ENCODE assay signal across 8 cellular contexts in genomic region chr22:19959043-19959586, GRCh38. TPM values are rescaled to one million over a fixed set of nuclear protein-coding genes. Genes with fewer than 3 reads are reported as not detected.
DNase-seq lines count a peak whose midpoint lies in the region; ATAC-seq and TF ChIP-seq lines count a peak whose summit lies in the region.

No MANE protein-coding gene starts in this region.

- POLR2A ChIA-PET in GM10248 (lab: Yijun Ruan, JAX): no interaction called here

- peak overlapping the region; percentile 31 for H3K27ac ChIP-seq in lower lobe of right lung

- ATAC-seq in lower lobe of right lung: peak; percentile 62 to 66

- H3K4me3 ChIP-seq in epithelial cell of esophagus (ENCODE audit: low read length) (peak overlapping the region; percentile 40), lower lobe of right lung (peak overlapping the region; percentile 38)

- intact Hi-C loops in lower lobe of right lung (cut with DNase I): no loop called here

- CTCF ChIA-PET in GM10248 (lab: Yijun Ruan, JAX): interaction anchor here (1.0 to 1.2 kb wide), 2 partner anchors 11 kb away, joined by 3 to 4 read pairs; no protein-coding TSS in a partner anchor

- DNase-seq in NCI-H82 (lab: John Stamatoyannopoulos, UW) (peak; percentile 74), NCI-H82 treated with DMSO at 0.1 percent for 48 hours (lab: John Stamatoyannopoulos, UW; ENCODE audit: unreplicated experiment) (no peak), epithelial cell of esophagus (ENCODE audit: low read depth) (peak; percentile 65), lower lobe of right lung (peak; percentile 80), ureter (ENCODE audit: low spot score) (peak; percentile 79), Ammon's horn (ENCODE audit: low spot score) (no peak), GM10248 (ENCODE audit: extremely low spot score) (no peak), hippocampal formation (lab: John Stamatoyannopoulos, UW) (no peak)

- H3K27me3 ChIP-seq in lower lobe of right lung (ENCODE audit: low read depth): no peaks in the 10 kb centered on the region

- H3K36me3 ChIP-seq in lower lobe of right lung: peaks cover 9% of the 10 kb centered on the region

- H3K9me3 ChIP-seq in lower lobe of right lung: no peaks in the 10 kb centered on the region

- no peak for TF ChIP-seq CTCF in epithelial cell of esophagus (IDR thresholded peaks at IDR 0.05; ENCODE audit: insufficient read depth, low read depth, low read length, missing control alignments)
- no peak for TF ChIP-seq CTCF in lower lobe of right lung (IDR thresholded peaks at IDR 0.05)
- TF ChIP-seq CTCF in GM10248 (IDR thresholded peaks at IDR 0.05; ENCODE audit: control extremely low read depth, extremely low read depth, low read depth, missing control alignments): no peak

- H3K4me1 ChIP-seq in lower lobe of right lung: peaks cover 40% of the 10 kb centered on the region

RNA-seq across cellular contexts. Expression of gene TXNRD2, which starts 17.5 kb away (rescaled TPM):
- total RNA-seq in lower lobe of right lung (47.5 TPM), ureter (41.6 TPM)

RNA-seq across cellular contexts. Expression of gene COMT, which starts 17.5 kb away (rescaled TPM):
- total RNA-seq in lower lobe of right lung (235 TPM), ureter (202 TPM)

RNA-seq across cellular contexts. Expression of gene ARVCF, which starts 57.5 kb away (rescaled TPM):
- total RNA-seq in lower lobe of right lung (16.8 TPM), ureter (11.5 TPM)

Comparison
In these comparisons a context has a peak if more than half of its experiments do, and no peak if none do; other contexts are left out.
1. DNase-seq: peak in NCI-H82 (single experiment), epithelial cell of esophagus (single experiment), lower lobe of right lung (single experiment) and ureter (single experiment); none in NCI-H82 treated with DMSO at 0.1 percent for 48 hours (single experiment), Ammon's horn (single experiment), GM10248 (single experiment) and hippocampal formation (0 of 2).